9 cellular contexts compared by ENCODE assay signal in the genomic region with DNA sequence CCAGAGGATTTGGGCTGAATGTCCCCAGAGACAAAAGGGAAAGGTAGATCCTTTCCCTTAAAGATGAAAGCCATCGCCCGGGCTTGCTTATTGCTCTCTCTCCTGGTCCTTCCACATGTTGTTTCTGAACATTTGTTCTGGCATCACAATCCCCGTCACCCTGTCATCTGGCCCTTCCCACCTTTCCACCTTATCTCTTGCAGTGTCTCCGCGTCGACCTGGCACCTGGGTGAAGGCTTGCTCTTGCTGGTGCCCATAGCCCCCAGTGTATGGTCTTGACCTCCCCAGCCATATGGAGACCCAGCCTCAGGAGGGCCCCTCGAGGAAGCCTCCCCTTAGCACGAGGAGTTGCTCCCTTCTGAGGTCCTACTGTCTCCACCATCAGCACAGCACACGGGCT.
"Had no signal": no experiment of that assay in that cellular context is flagged by ENCODE, and none has a peak within 500 bp of the region (broad histone marks: within the 10 kb centered on the region; RNA-seq: fewer than 3 reads in every experiment).

No MANE protein-coding gene starts in this region.

- H3K9me3 ChIP-seq: HAP-1 had no signal

- H3K4me3 Mint-ChIP-seq: GM23338, H9, HFFc6 had no signal

- H3K9me3 Mint-ChIP-seq: H9 had no signal

- H2AFZ ChIP-seq: GM23248, GM23338 had no signal

- DNase-seq: GM23248, GOT3, H7, H9, HCEC 1CT, HFFc6 had no signal

- H3K27ac ChIP-seq: GM23248 had no signal

- H3K4me2 ChIP-seq: GM23338 had no signal

- H3K27ac Mint-ChIP-seq: GM23338, HFFc6 had no signal

- H3K9ac ChIP-seq: GM23248 had no signal

- H3K4me3 ChIP-seq: GM23248, GM23338, HAP-1 had no signal

- ATAC-seq: GM23338, HCT116 had no signal

- H3K4me1 Mint-ChIP-seq: GM23338 had no signal

- H3K36me3 ChIP-seq: HAP-1 had no signal
